Comparison of ENCODE assay signal across 21 cellular contexts in the genomic region with DNA sequence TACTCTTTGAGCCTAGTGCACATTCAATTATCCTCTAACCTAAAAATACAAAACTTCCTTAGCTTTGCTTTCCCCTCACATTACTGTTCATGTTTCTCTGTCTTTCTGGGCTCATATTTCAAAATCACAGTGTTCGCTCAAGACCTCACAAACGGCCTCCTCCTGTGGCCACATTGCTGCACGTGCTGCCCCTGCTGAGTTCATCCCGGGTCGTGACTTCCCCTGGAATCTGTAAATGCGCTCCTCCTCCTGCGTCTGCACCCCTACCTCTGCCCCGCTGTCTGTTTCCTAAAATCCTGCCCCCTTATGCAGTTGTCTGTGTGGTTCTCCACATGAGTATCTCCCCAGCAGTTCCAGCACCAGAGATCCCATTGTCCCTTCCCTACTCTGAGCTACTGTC. TPM values are rescaled to one million over a fixed set of nuclear protein-coding genes. Genes with fewer than 3 reads are reported as not detected.
DNase-seq lines count a peak whose midpoint lies in the region; ATAC-seq, FAIRE-seq and TF ChIP-seq lines count a peak whose summit lies in the region.
"Had no signal": no experiment of that assay in that cellular context is flagged by ENCODE, and none has a peak within 500 bp of the region (broad histone marks: within the 10 kb centered on the region; RNA-seq: fewer than 3 reads in every experiment).

No MANE protein-coding gene starts in this region.

- H3K27ac ChIP-seq in SJCRH30: no peak overlapping the region
- H3K27ac ChIP-seq: GM23248 had no signal

- no peak overlapping the region for H3K4me3 ChIP-seq in SJCRH30
- H3K4me3 ChIP-seq: GM12878, GM23248 had no signal

- H3K27me3 Mint-ChIP-seq in endothelial cell (ENCODE audit: unreplicated experiment): peaks cover 2% of the 10 kb centered on the region
- H3K27me3 Mint-ChIP-seq in nephron progenitor cell (ENCODE audit: low read depth, poor library complexity): no peaks in the 10 kb centered on the region

- no peaks in the 10 kb centered on the region for H3K27me3 ChIP-seq in SJCRH30
- H3K27me3 ChIP-seq: BE2C had no signal

- H3K4me3 Mint-ChIP-seq in endothelial cell (ENCODE audit: unreplicated experiment) (no peak overlapping the region), nephron progenitor cell (no peak overlapping the region)
- H3K4me3 Mint-ChIP-seq: IgD-negative memory B cell had no signal

- peaks cover 3% of the 10 kb centered on the region; the same call in 1 of the 2 replicates for H3K4me1 ChIP-seq in SJCRH30
- H3K4me1 ChIP-seq: BE2C had no signal

- intact Hi-C loops in left cardiac atrium (cut with DNase I): no loop called here

- H3K9me3 Mint-ChIP-seq in endothelial cell (ENCODE audit: unreplicated experiment): no peaks in the 10 kb centered on the region
- peaks cover 3% of the 10 kb centered on the region for H3K9me3 Mint-ChIP-seq in nephron progenitor cell

- no peak for FAIRE-seq in HTR-8/SVneo (lab: Jason Lieb, UNC)
- FAIRE-seq: GM12878 had no signal

- H3K36me3 Mint-ChIP-seq in endothelial cell (ENCODE audit: low read depth, unreplicated experiment) (no peaks in the 10 kb centered on the region), nephron progenitor cell (ENCODE audit: low read depth) (peaks cover 7% of the 10 kb centered on the region)

- H3K27ac Mint-ChIP-seq in endothelial cell (ENCODE audit: unreplicated experiment) (peak overlapping the region; percentile 66), nephron progenitor cell (peak overlapping the region; percentile 76)
- H3K27ac Mint-ChIP-seq: IgD-negative memory B cell had no signal

- DNase-seq in SJCRH30 (peak; percentile 11 to 34), endothelial cell (ENCODE audit: low spot score) (no peak), nephron progenitor cell (peak; percentile 5), left cardiac atrium (no peak), HTR-8/SVneo (ENCODE audit: insufficient read length, low spot score) (no peak)
- no peak for DNase-seq in stimulated activated CD4-positive, alpha-beta T cell treated with anti-CD3 and anti-CD28 coated beads, Interleukin-2, amount 100 ng/mL, for 24 hours
- DNase-seq: BE2C, DMS 273 treated with DMSO at 0.1 percent for 48 hours, DMS79 treated with DMSO at 0.1 percent for 48 hours, GM23248, Kasumi-1, NCI-H1694 treated with DMSO at 0.1 percent for 48 hours, NCI-H2081 treated with DMSO at 0.1 percent for 48 hours, NCI-H2171 treated with DMSO at 0.1 percent for 48 hours, NCI-H526, OCI-M1, Right ventricle myocardium superior had no signal

- H3K36me3 ChIP-seq in SJCRH30: no peaks in the 10 kb centered on the region
- H3K36me3 ChIP-seq: BE2C had no signal

- H3K4me1 Mint-ChIP-seq in endothelial cell (ENCODE audit: unreplicated experiment) (no peaks in the 10 kb centered on the region), nephron progenitor cell (peaks cover 12% of the 10 kb centered on the region)
- H3K4me1 Mint-ChIP-seq: IgD-negative memory B cell had no signal

- ATAC-seq in GM21360 (IDR thresholded peaks at IDR 0.05; ENCODE audit: unreplicated experiment) (no peak), left cardiac atrium (no peak)
- ATAC-seq: GM12878, HCT116 had no signal

- H3K9me3 ChIP-seq in SJCRH30 (replicated peaks): peaks cover 5% of the 10 kb centered on the region; the same call in 1 of the 2 replicates
- H3K9me3 ChIP-seq: BE2C had no signal

- TF ChIP-seq CTCF in endothelial cell (IDR thresholded peaks at IDR 0.05; ENCODE audit: unreplicated experiment) (no peak), nephron progenitor cell (IDR thresholded peaks at IDR 0.05) (no peak)

RNA-seq across cellular contexts. Expression of gene RAVER2, which starts 45.5 kb away (rescaled TPM):
- total RNA-seq in SJCRH30 (2014; rRNA removed; shearing (Covaris generic)): 26.9 and 29.1 TPM in 2 replicates
- total RNA-seq in endothelial cell (ENCODE audit: unreplicated experiment) (11.9 TPM), left cardiac atrium (10 to 100 TPM; 16.3 to 21.0 TPM)

Comparison
In these comparisons a context has a peak if more than half of its experiments do, and no peak if none do; other contexts are left out.
1. DNase-seq: peak in SJCRH30 (2 of 2) and nephron progenitor cell (single experiment); none in endothelial cell (single experiment), left cardiac atrium (single experiment), HTR-8/SVneo (single experiment) and stimulated activated CD4-positive, alpha-beta T cell treated with anti-CD3 and anti-CD28 coated beads, Interleukin-2, amount 100 ng/mL, for 24 hours (0 of 2).